In the genomic region with DNA sequence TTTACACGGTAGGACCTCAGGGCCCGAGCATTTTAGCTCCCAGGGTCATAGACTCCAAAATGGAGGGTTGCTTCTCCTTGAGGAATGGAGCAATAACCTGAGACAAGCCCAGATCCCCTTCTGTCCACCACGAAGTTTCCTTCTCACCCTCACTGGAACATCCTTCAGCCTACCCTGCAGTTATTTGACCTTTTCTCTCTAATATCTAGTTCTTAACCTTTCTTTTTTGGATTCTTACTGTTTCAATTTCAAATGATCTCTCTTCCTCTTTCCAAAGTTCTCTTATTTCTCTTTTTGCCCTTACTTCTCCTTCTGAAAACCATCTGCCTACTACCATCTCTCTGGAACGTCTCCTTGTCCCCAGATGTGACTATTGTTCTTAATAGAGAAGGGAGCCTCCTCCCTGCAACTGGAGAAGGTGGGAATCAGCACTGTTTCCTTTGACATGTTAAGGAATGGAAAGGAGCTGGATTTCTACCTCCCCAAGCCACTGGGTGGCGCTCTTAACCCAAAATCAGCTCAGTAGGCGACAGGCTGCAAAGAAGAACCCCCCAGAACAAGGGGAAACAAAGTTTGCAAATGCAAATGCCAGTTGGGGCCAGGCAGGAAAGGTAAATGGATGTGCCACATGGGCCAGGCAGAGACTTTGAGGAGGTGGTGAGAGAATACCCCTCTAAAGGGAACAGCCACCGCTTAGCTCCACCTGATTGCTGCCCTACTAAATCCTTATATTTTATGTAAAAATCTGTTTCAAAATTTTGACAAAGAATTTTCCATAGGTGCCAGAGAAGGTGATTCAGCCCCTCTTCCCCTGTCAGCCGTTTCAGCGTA, we compare ENCODE assay signal across 9 cellular contexts. TPM values are rescaled to one million over a fixed set of nuclear protein-coding genes. Genes with fewer than 3 reads are reported as not detected.
DNase-seq lines count a peak whose midpoint lies in the region; ATAC-seq, FAIRE-seq and TF ChIP-seq lines count a peak whose summit lies in the region.
"Had no signal": no experiment of that assay in that cellular context is flagged by ENCODE, and none has a peak within 500 bp of the region (broad histone marks: within the 10 kb centered on the region; RNA-seq: fewer than 3 reads in every experiment).

No MANE protein-coding gene starts in this region.

- no peak overlapping the region for H3K9ac ChIP-seq in OCI-LY1 (ENCODE audit: low read length)

- no peaks in the 10 kb centered on the region for H3K9me3 ChIP-seq in OCI-LY1 (ENCODE audit: low read length)

- H2AFZ ChIP-seq in OCI-LY1 (ENCODE audit: low read length), result no peak overlapping the region

- POLR2A ChIA-PET in GM10248 (lab: Yijun Ruan, JAX), result no interaction called here

- no peaks in the 10 kb centered on the region for H3K4me1 ChIP-seq in OCI-LY1 (ENCODE audit: insufficient read depth, low read length, severe bottlenecking)

- H3K4me2 ChIP-seq in OCI-LY1 (ENCODE audit: low read length), result no peak overlapping the region

- H4K20me1 ChIP-seq in OCI-LY1 (ENCODE audit: insufficient read depth, low read length), result no peaks in the 10 kb centered on the region

- peaks cover 98% of the 10 kb centered on the region for H3K36me3 ChIP-seq in OCI-LY1 (ENCODE audit: insufficient read depth, low read length)

- H3K27me3 ChIP-seq in OCI-LY1 (ENCODE audit: insufficient read depth, low read length), result no peaks in the 10 kb centered on the region

- peak; percentile 30 for FAIRE-seq in islet of Langerhans (lab: Jason Lieb, UNC)

- no peak overlapping the region for H3K27ac ChIP-seq in OCI-LY1 (ENCODE audit: low read depth, low read length, poor library complexity, severe bottlenecking)
- H3K27ac ChIP-seq: epithelial cell of prostate had no signal

- no peak overlapping the region for H3K4me3 ChIP-seq in OCI-LY1 (ENCODE audit: low read depth, low read length, poor library complexity, severe bottlenecking)

- H3F3A ChIP-seq in OCI-LY1 (ENCODE audit: insufficient read depth, low read length), result no peaks in the 10 kb centered on the region

- no peaks in the 10 kb centered on the region for H3K9me2 ChIP-seq in OCI-LY1 (ENCODE audit: low read depth, low read length)

- ATAC-seq in HG02642 (IDR thresholded peaks at IDR 0.05; ENCODE audit: poor library complexity, unreplicated experiment) (no peak), GM19395 (IDR thresholded peaks at IDR 0.05; ENCODE audit: unreplicated experiment) (no peak)

- CTCF ChIA-PET in GM10248 (lab: Yijun Ruan, JAX), result interaction anchor here (0.9 to 3.0 kb wide), 13 partner anchors 10 to 131 kb away, joined by 3 to 13 read pairs (median 7); partner anchors contain the start of genes NCKAP1L and PDE1B

- DNase-seq in A172 (ENCODE audit: low spot score), result peak; percentile 31
- peak; percentile 30 for DNase-seq in GM10248 (ENCODE audit: extremely low spot score)
- DNase-seq in amniotic epithelial cell (ENCODE audit: low read depth), result peak; percentile 27
- DNase-seq in stimulated activated CD8-positive, alpha-beta memory T cell treated with anti-CD3 and anti-CD28 coated beads, Interleukin-2, amount 100 ng/mL, for 48 hours (ENCODE audit: low read depth in 2 of 2), result peak; percentile 18 to 37

- peak; percentile 65 for TF ChIP-seq CTCF in GM10248 (IDR thresholded peaks at IDR 0.05; ENCODE audit: control extremely low read depth, extremely low read depth, low read depth, missing control alignments)
- peak; percentile 79 for TF ChIP-seq CTCF in OCI-LY1 (IDR thresholded peaks at IDR 0.05; ENCODE audit: low read length)

- no peaks in the 10 kb centered on the region for H3K79me2 ChIP-seq in OCI-LY1 (ENCODE audit: insufficient read depth, low read length)

RNA-seq across cellular contexts. Expression of gene PDE1B, which starts 22.4 kb away (rescaled TPM):
- total RNA-seq in A172 (2014; rRNA removed; shearing (Covaris generic)), result 0.10 TPM in 1 of 2 replicates, not detected in the other

RNA-seq across cellular contexts. Expression of gene NCKAP1L, which starts 29.5 kb away (rescaled TPM):
- not detected in 2 replicates for total RNA-seq in A172 (2014; rRNA removed; shearing (Covaris generic))

RNA-seq across cellular contexts. Expression of gene GTSF1, which starts 53.6 kb away (rescaled TPM):
- not detected in 2 replicates for total RNA-seq in A172 (2014; rRNA removed; shearing (Covaris generic))
